In genomic region chr17:27332485-27333409, GRCh38 we compare ENCODE assay signal across 8 cellular contexts. TPM values are rescaled to one million over a fixed set of nuclear protein-coding genes. Genes with fewer than 3 reads are reported as not detected.
DNase-seq lines count a peak whose midpoint lies in the region; ATAC-seq and TF ChIP-seq lines count a peak whose summit lies in the region.

No MANE protein-coding gene starts in this region.

- H3K36me3 ChIP-seq in SU-DHL-6 (ENCODE audit: low read length): no peaks in the 10 kb centered on the region

- peak overlapping the region; percentile 54 for H3K9ac ChIP-seq in SU-DHL-6 (ENCODE audit: low read length)

- no peaks in the 10 kb centered on the region for H3K9me3 ChIP-seq in SU-DHL-6 (ENCODE audit: insufficient read depth, low read length)

- no peaks in the 10 kb centered on the region for H3K27me3 ChIP-seq in SU-DHL-6 (ENCODE audit: low read length)

- H3F3A ChIP-seq in SU-DHL-6 (ENCODE audit: insufficient read depth): peaks cover 35% of the 10 kb centered on the region

- peak overlapping the region; percentile 80 for H2AFZ ChIP-seq in SU-DHL-6 (ENCODE audit: low read depth, low read length, severe bottlenecking)

- no peaks in the 10 kb centered on the region for H4K20me1 ChIP-seq in SU-DHL-6 (ENCODE audit: low read depth, low read length)

- DNase-seq in GM12864 (ENCODE audit: low read depth) (peak; percentile 73), NCI-H1092 treated with DMSO at 0.1 percent for 48 hours (lab: John Stamatoyannopoulos, UW) (peak; percentile 89), cardiac septum (ENCODE audit: low spot score) (peak; percentile 99), pons (ENCODE audit: low spot score) (peak; percentile 98), type B pancreatic cell (ENCODE audit: extremely low spot score, unreplicated experiment) (peak; percentile 95)
- DNase-seq in activated naive CD8-positive, alpha-beta T cell treated with anti-CD3 and anti-CD28 coated beads, Interleukin-2, amount 50 U/mL, for 24 hours: peak; percentile 92

- H3K4me1 Mint-ChIP-seq in activated naive CD8-positive, alpha-beta T cell treated with anti-CD3 and anti-CD28 coated beads, Interleukin-2, amount 50 U/mL, for 24 hours: peaks cover 28% of the 10 kb centered on the region
- peaks cover 21% of the 10 kb centered on the region for H3K4me1 Mint-ChIP-seq in type B pancreatic cell (ENCODE audit: unreplicated experiment)

- H3K9me2 ChIP-seq in SU-DHL-6 (replicated peaks; ENCODE audit: insufficient read depth, low read length): no peaks in the 10 kb centered on the region

- H3K4me2 ChIP-seq in SU-DHL-6 (ENCODE audit: low read depth, low read length, poor library complexity, severe bottlenecking): peak overlapping the region; percentile 71

- peak overlapping the region; percentile 97 for H3K27ac Mint-ChIP-seq in activated naive CD8-positive, alpha-beta T cell treated with anti-CD3 and anti-CD28 coated beads, Interleukin-2, amount 50 U/mL, for 24 hours
- H3K27ac Mint-ChIP-seq in type B pancreatic cell: peak overlapping the region; percentile 95

- H3K4me3 ChIP-seq in GM12864 (ENCODE audit: low read depth, low read length) (peak overlapping the region; percentile 61), SU-DHL-6 (ENCODE audit: insufficient read depth, low read length, poor library complexity, severe bottlenecking) (peak overlapping the region; percentile 44)

- intact Hi-C loops in cardiac septum (cut with DNase I): loop anchor here (1.0 to 2.0 kb wide), 4 partner anchors 21 to 96 kb away; partner anchors contain the start of gene WSB1

- TF ChIP-seq CTCF in GM12864 (IDR thresholded peaks at IDR 0.05; ENCODE audit: low read depth, low read length, missing control alignments) (peak; percentile 68), SU-DHL-6 (IDR thresholded peaks at IDR 0.05; ENCODE audit: insufficient read depth, low read length, poor library complexity, severe bottlenecking) (peak; percentile 47), type B pancreatic cell (conservative IDR thresholded peaks at IDR 0.05) (peak; percentile 85)

- H3K9me3 Mint-ChIP-seq in activated naive CD8-positive, alpha-beta T cell treated with anti-CD3 and anti-CD28 coated beads, Interleukin-2, amount 50 U/mL, for 24 hours: no peaks in the 10 kb centered on the region
- H3K9me3 Mint-ChIP-seq in type B pancreatic cell: no peaks in the 10 kb centered on the region

- H3K36me3 Mint-ChIP-seq in activated naive CD8-positive, alpha-beta T cell treated with anti-CD3 and anti-CD28 coated beads, Interleukin-2, amount 50 U/mL, for 24 hours (ENCODE audit: low read depth): no peaks in the 10 kb centered on the region
- H3K36me3 Mint-ChIP-seq in type B pancreatic cell: peaks cover 4% of the 10 kb centered on the region

- no peaks in the 10 kb centered on the region for H3K79me2 ChIP-seq in SU-DHL-6 (ENCODE audit: insufficient read depth, low read length)

- ATAC-seq in HG02610 (IDR thresholded peaks at IDR 0.05; ENCODE audit: unreplicated experiment): peak; percentile 85
- peak; percentile 90 for ATAC-seq in activated naive CD8-positive, alpha-beta T cell treated with anti-CD3 and anti-CD28 coated beads, Interleukin-2, amount 50 U/mL, for 24 hours

- peak overlapping the region; percentile 85 for H3K4me3 Mint-ChIP-seq in activated naive CD8-positive, alpha-beta T cell treated with anti-CD3 and anti-CD28 coated beads, Interleukin-2, amount 50 U/mL, for 24 hours
- H3K4me3 Mint-ChIP-seq in type B pancreatic cell: peak overlapping the region; percentile 84

- no peaks in the 10 kb centered on the region for H3K27me3 Mint-ChIP-seq in activated naive CD8-positive, alpha-beta T cell treated with anti-CD3 and anti-CD28 coated beads, Interleukin-2, amount 50 U/mL, for 24 hours
- H3K27me3 Mint-ChIP-seq in type B pancreatic cell: no peaks in the 10 kb centered on the region

- H3K27ac ChIP-seq in SU-DHL-6 (ENCODE audit: low read depth, low read length): peak overlapping the region; percentile 75

RNA-seq across cellular contexts. Expression of gene WSB1, which starts 38.8 kb away (rescaled TPM):
- total RNA-seq in cardiac septum: 94.1 TPM
- 259 and 270 TPM in 2 replicates for total RNA-seq in type B pancreatic cell (ENCODE audit: low replicate concordance)

Comparison
In these comparisons a context has a peak if more than half of its experiments do, and no peak if none do; other contexts are left out.
1. Peak in every context shown above with its lines: DNase-seq, ATAC-seq, H3K4me3 ChIP-seq and H3K27ac ChIP-seq.